31 cellular contexts compared by ENCODE assay signal in genomic region chr4:168699224-168699878, GRCh38.
DNase-seq lines count a peak whose midpoint lies in the region; ATAC-seq, FAIRE-seq and TF ChIP-seq lines count a peak whose summit lies in the region.
"Had no signal": no experiment of that assay in that cellular context is flagged by ENCODE, and none has a peak within 500 bp of the region (broad histone marks: within the 10 kb centered on the region; RNA-seq: fewer than 3 reads in every experiment).

No MANE protein-coding gene starts in this region.

- H3K27ac Mint-ChIP-seq in T-cell: no peak overlapping the region
- H3K27ac Mint-ChIP-seq: activated CD8-positive, alpha-beta memory T cell treated with anti-CD3 and anti-CD28 coated beads, Interleukin-2, amount 10 ng/mL, durations not matched to agents 7 days and 5 days; effector memory CD8-positive, alpha-beta T cell; IgD-negative memory B cell; memory B cell; stimulated activated effector memory CD8-positive, alpha-beta T cell treated with anti-CD3 and anti-CD28 coated beads, Interleukin-12 subunit alpha, Interleukin-12 subunit beta, amount 100 ng/mL, for 72 hours had no signal

- 0% methylated on average over 2 of the region's 3 CpGs for WGBS in HepG2 (ENCODE audit: low lambda C conversion rate)
- 68 to 89% methylated on average over 3 of the region's 3 CpGs for WGBS in esophagus squamous epithelium, 2 donors

- H3K36me3 ChIP-seq in HEK293 (ENCODE audit: control insufficient read depth in 2 of 2, insufficient read depth in 1 of 2, low read length in 2 of 2) (no peaks in the 10 kb centered on the region), HepG2 (replicated peaks in 1 of 2; ENCODE audit: control insufficient read depth in 1 of 2, insufficient read depth in 2 of 2, low read length in 2 of 2) (no peaks in the 10 kb centered on the region), esophagus squamous epithelium (no peaks in the 10 kb centered on the region)
- H3K36me3 ChIP-seq: BLaER1 treated with 17β-estradiol and CSF1 and Interleukin-3, amounts not matched to agents 10 nM and 100 nM; HAP-1; upper lobe of right lung had no signal

- H3K27ac ChIP-seq in C4-2B (peak overlapping the region; percentile 54), HEK293 (ENCODE audit: extremely low read depth, low read depth, low read length) (no peak overlapping the region), HepG2 (ENCODE audit: extremely low read length, insufficient read depth, low read length) (no peak overlapping the region), esophagus squamous epithelium (no peak overlapping the region)
- H3K27ac ChIP-seq: BLaER1 treated with 17β-estradiol and CSF1 and Interleukin-3, amounts not matched to agents 10 nM and 100 nM; heart left ventricle; upper lobe of right lung had no signal

- no peak overlapping the region for H3K4me3 Mint-ChIP-seq in T-cell
- H3K4me3 Mint-ChIP-seq: activated CD8-positive, alpha-beta memory T cell treated with anti-CD3 and anti-CD28 coated beads, Interleukin-2, amount 10 ng/mL, durations not matched to agents 7 days and 5 days; effector memory CD8-positive, alpha-beta T cell; IgD-negative memory B cell; memory B cell; neural crest cell; stimulated activated effector memory CD8-positive, alpha-beta T cell treated with anti-CD3 and anti-CD28 coated beads, Interleukin-12 subunit alpha, Interleukin-12 subunit beta, amount 100 ng/mL, for 72 hours had no signal

- no peak for TF ChIP-seq RAD21 in HepG2 (CRISPR knock-in tag; IDR thresholded peaks at IDR 0.05)

- TF ChIP-seq POLR2A in HepG2 (IDR thresholded peaks at IDR 0.05; ENCODE audit: insufficient read depth in 1 of 2, low read depth in 2 of 2, low read length in 2 of 2): no peak
- TF ChIP-seq POLR2A in esophagus squamous epithelium (IDR thresholded peaks at IDR 0.05): no peak

- H3K9me3 Mint-ChIP-seq in T-cell: no peaks in the 10 kb centered on the region
- H3K9me3 Mint-ChIP-seq: effector memory CD8-positive, alpha-beta T cell; IgD-negative memory B cell; memory B cell; neural crest cell; stimulated activated effector memory CD8-positive, alpha-beta T cell treated with anti-CD3 and anti-CD28 coated beads, Interleukin-12 subunit alpha, Interleukin-12 subunit beta, amount 100 ng/mL, for 72 hours had no signal

- no peaks in the 10 kb centered on the region for H4K20me1 ChIP-seq in HepG2 (ENCODE audit: insufficient read depth, low read length)
- H4K20me1 ChIP-seq: BLaER1 treated with 17β-estradiol and CSF1 and Interleukin-3, amounts not matched to agents 10 nM and 100 nM had no signal

- intact Hi-C loops in HepG2 (cut with micrococcal nuclease; ENCODE audit: unreplicated experiment): no loop called here
- intact Hi-C loops in esophagus squamous epithelium (cut with DNase I): no loop called here

- FAIRE-seq in HepG2 (lab: Jason Lieb, UNC): no peak
- FAIRE-seq: bronchial epithelial cell, colon had no signal

- no peaks in the 10 kb centered on the region for H3K79me2 ChIP-seq in HepG2 (ENCODE audit: insufficient read depth, low read length)

- DNase-seq in NCI-H774 (lab: John Stamatoyannopoulos, UW): peak; percentile 11
- peak; percentile 57 for DNase-seq in HepG2 (ENCODE audit: low spot score)
- no peak for DNase-seq in NCI-H187 (lab: John Stamatoyannopoulos, UW)
- no peak for DNase-seq in esophagus squamous epithelium (lab: John Stamatoyannopoulos, UW)
- DNase-seq in T-cell: no peak
- no peak for DNase-seq in islet precursor cell
- DNase-seq: activated CD4-positive, alpha-beta T cell treated with anti-CD3 and anti-CD28 coated beads, Interleukin-2, amount 50 U/mL, for 1 hour; activated CD8-positive, alpha-beta memory T cell treated with anti-CD3 and anti-CD28 coated beads, Interleukin-2, amount 10 ng/mL, durations not matched to agents 7 days and 5 days; activated T-cell treated with anti-CD3 and anti-CD28 coated beads, Interleukin-2, amount 50 U/mL, for 48 hours; effector memory CD8-positive, alpha-beta T cell; erythroblast; foreskin fibroblast; heart left ventricle; NCI-H2171 treated with DMSO at 0.1 percent for 48 hours; NCI-H82; right cardiac atrium; SK-N-SH; stimulated activated CD4-positive, alpha-beta T cell treated with anti-CD3 and anti-CD28 coated beads, Interleukin-4, amount 100 ng/mL, for 24 hours; substantia nigra; T-helper 2 cell; upper lobe of right lung had no signal

- in situ Hi-C loops in HepG2 (cut with HindIII; ENCODE audit: extremely low pct_ligation_motif_present, low pct_unique_long_range_greater_than_20kb): no loop called here

- CTCF ChIA-PET in HEK293 (lab: Yijun Ruan, JAX): no interaction called here
- CTCF ChIA-PET in HepG2 (lab: Yijun Ruan, JAX; ENCODE audit: low intra/inter-chr PET ratio, low total read pairs): no interaction called here
- CTCF ChIA-PET in T-cell (lab: Charles Lee): interaction anchor here in 1 of 2 donors (0.5 kb wide), 1 partner anchor 559 kb away, joined by 4 read pairs; no protein-coding TSS in a partner anchor

- no peaks in the 10 kb centered on the region for H3K27me3 ChIP-seq in HepG2 (ENCODE audit: control insufficient read depth in 1 of 2, insufficient read depth in 2 of 2, low read length in 2 of 2)
- no peaks in the 10 kb centered on the region for H3K27me3 ChIP-seq in esophagus squamous epithelium
- H3K27me3 ChIP-seq: BLaER1 treated with 17β-estradiol and CSF1 and Interleukin-3, amounts not matched to agents 10 nM and 100 nM; heart left ventricle; upper lobe of right lung had no signal

- peaks cover 2 to 4% of the 10 kb centered on the region in 2 donors for H3K27me3 Mint-ChIP-seq in T-cell
- H3K27me3 Mint-ChIP-seq: IgD-negative memory B cell, memory B cell had no signal

- BruUV-seq in HepG2 (replicated peaks; lab: Mats Ljungman, UMichigan): no TSS peak

- TF ChIP-seq CTCF in C4-2B (conservative IDR thresholded peaks at IDR 0.05) (no peak), HEK293 (tag by site-specific recombination; IDR thresholded peaks at IDR 0.05) (no peak), HepG2 (CRISPR knock-in tag; IDR thresholded peaks at IDR 0.05) (no peak), esophagus squamous epithelium (IDR thresholded peaks at IDR 0.05) (no peak)

- H3K36me3 Mint-ChIP-seq in T-cell: no peaks in the 10 kb centered on the region
- H3K36me3 Mint-ChIP-seq: activated CD8-positive, alpha-beta memory T cell treated with anti-CD3 and anti-CD28 coated beads, Interleukin-2, amount 10 ng/mL, durations not matched to agents 7 days and 5 days; IgD-negative memory B cell; memory B cell; stimulated activated effector memory CD8-positive, alpha-beta T cell treated with anti-CD3 and anti-CD28 coated beads, Interleukin-12 subunit alpha, Interleukin-12 subunit beta, amount 100 ng/mL, for 72 hours had no signal

- H3K4me1 ChIP-seq in HEK293 (ENCODE audit: control insufficient read depth, insufficient read depth, low read length) (peaks cover 9% of the 10 kb centered on the region; the same call in 1 of the 2 replicates), HepG2 (ENCODE audit: insufficient read depth, low read length) (peaks cover 7% of the 10 kb centered on the region), esophagus squamous epithelium (peaks cover 0 to 13% (median 0%) of the 10 kb centered on the region in 3 donors)
- H3K4me1 ChIP-seq: BLaER1 treated with 17β-estradiol and CSF1 and Interleukin-3, amounts not matched to agents 10 nM and 100 nM; HAP-1; upper lobe of right lung had no signal

- H3K9me3 ChIP-seq in HEK293 (ENCODE audit: control insufficient read depth, insufficient read depth, low read depth, low read length) (no peaks in the 10 kb centered on the region), HepG2 (ENCODE audit: low read length) (no peaks in the 10 kb centered on the region), esophagus squamous epithelium (no peaks in the 10 kb centered on the region)
- H3K9me3 ChIP-seq: BLaER1 treated with 17β-estradiol and CSF1 and Interleukin-3, amounts not matched to agents 10 nM and 100 nM; HAP-1; heart left ventricle; SK-N-SH; upper lobe of right lung had no signal

- POLR2A ChIA-PET in HEK293 (lab: Yijun Ruan, JAX) (no interaction called here), HepG2 (lab: Yijun Ruan, JAX) (no interaction called here), T-cell (lab: Charles Lee) (no interaction called here)

- ATAC-seq in HepG2: peak; percentile 65
- no peak for ATAC-seq in T-cell (replicated peaks in 1 of 4)
- ATAC-seq: activated CD8-positive, alpha-beta memory T cell treated with anti-CD3 and anti-CD28 coated beads, Interleukin-2, amount 10 ng/mL, durations not matched to agents 7 days and 5 days; effector memory CD8-positive, alpha-beta T cell; heart left ventricle; right cardiac atrium; stimulated activated effector memory CD8-positive, alpha-beta T cell treated with anti-CD3 and anti-CD28 coated beads, Interleukin-12 subunit alpha, Interleukin-12 subunit beta, amount 100 ng/mL, for 72 hours; upper lobe of right lung had no signal

- H3K9ac ChIP-seq in HepG2 (ENCODE audit: insufficient read depth, low read depth, low read length): no peak overlapping the region
- H3K9ac ChIP-seq: BLaER1 treated with 17β-estradiol and CSF1 and Interleukin-3, amounts not matched to agents 10 nM and 100 nM; SK-N-SH had no signal

- H3K4me3 ChIP-seq in HEK293 (ENCODE audit: low read depth, low read length) (no peak overlapping the region), HepG2 (replicated peaks in 1 of 3; ENCODE audit: insufficient read depth in 1 of 3, low read depth in 2 of 3, low read length in 3 of 3) (no peak overlapping the region), esophagus squamous epithelium (no peak overlapping the region)
- H3K4me3 ChIP-seq: BLaER1 treated with 17β-estradiol and CSF1 and Interleukin-3, amounts not matched to agents 10 nM and 100 nM; HAP-1; heart left ventricle; upper lobe of right lung had no signal

- TF ChIP-seq EP300 in HepG2 (IDR thresholded peaks at IDR 0.05; ENCODE audit: low read depth in 2 of 2, low read length in 2 of 2) (no peak), HepG2 (CRISPR knock-in tag; IDR thresholded peaks at IDR 0.05; ENCODE audit: borderline replicate concordance) (no peak)

- H3K4me1 Mint-ChIP-seq in T-cell: no peaks in the 10 kb centered on the region
- H3K4me1 Mint-ChIP-seq: activated CD8-positive, alpha-beta memory T cell treated with anti-CD3 and anti-CD28 coated beads, Interleukin-2, amount 10 ng/mL, durations not matched to agents 7 days and 5 days; IgD-negative memory B cell; memory B cell; stimulated activated effector memory CD8-positive, alpha-beta T cell treated with anti-CD3 and anti-CD28 coated beads, Interleukin-12 subunit alpha, Interleukin-12 subunit beta, amount 100 ng/mL, for 72 hours had no signal

- H2AFZ ChIP-seq in HepG2 (ENCODE audit: low read length): no peak overlapping the region

- no peak overlapping the region for H3K4me2 ChIP-seq in HepG2 (ENCODE audit: low read depth, low read length)
- H3K4me2 ChIP-seq: BLaER1 treated with 17β-estradiol and CSF1 and Interleukin-3, amounts not matched to agents 10 nM and 100 nM; SK-N-SH had no signal

TF ChIP-seq in HEK293, 187 proteins besides CTCF, POLR2A, EP300 and RAD21 (continues in another document):
- TF ChIP-seq ZNF510 (tag by site-specific recombination; IDR thresholded peaks at IDR 0.05; ENCODE audit: insufficient replicate concordance): no peak

TF ChIP-seq in HepG2, 621 proteins besides CTCF, POLR2A, EP300 and RAD21 (continues in another document):
- TF ChIP-seq MED1 (CRISPR knock-in tag; IDR thresholded peaks at IDR 0.05): no peak
- TF ChIP-seq ZNF75D (CRISPR knock-in tag; IDR thresholded peaks at IDR 0.05; ENCODE audit: borderline replicate concordance): no peak
- no peak for TF ChIP-seq ZIK1 (CRISPR knock-in tag; IDR thresholded peaks at IDR 0.05; ENCODE audit: borderline replicate concordance, low read depth)

Comparison
In these comparisons a context has a peak if more than half of its experiments do, and no peak if none do; other contexts are left out.
1. DNase-seq: peak in NCI-H774 (single experiment) and HepG2 (single experiment); none in NCI-H187 (0 of 2), esophagus squamous epithelium (single experiment), T-cell (0 of 34) and islet precursor cell (single experiment).